2 cellular contexts compared by ENCODE assay signal in genomic region chr7:148699024-148699771, GRCh38.
TF ChIP-seq lines count a peak whose summit lies in the region.

No MANE protein-coding gene starts in this region.

TF ChIP-seq in WTC11, 78 proteins besides CTCF, POLR2A, EP300 and RAD21 (continues in another document):
- TF ChIP-seq ARID4B (CRISPR knock-in tag; IDR thresholded peaks at IDR 0.05; ENCODE audit: borderline replicate concordance) (0 out of 2 replicates have a peak, but pooled peaks have one; percentile 56), HMGA2 (CRISPR knock-in tag; IDR thresholded peaks at IDR 0.05) (no peak), ZNF263 (CRISPR knock-in tag; IDR thresholded peaks at IDR 0.05; ENCODE audit: low read depth) (peak; percentile 41; the same call in 1 of the 2 replicates), ESRRA (CRISPR knock-in tag; IDR thresholded peaks at IDR 0.05; ENCODE audit: borderline replicate concordance) (peak; percentile 51; the same call in 1 of the 2 replicates), JUN (CRISPR knock-in tag; IDR thresholded peaks at IDR 0.05) (no peak; the same call in 1 of the 2 replicates), TEAD1 (CRISPR knock-in tag; IDR thresholded peaks at IDR 0.05) (peak; percentile 56; the same call in 1 of the 2 replicates), GABPB1 (CRISPR knock-in tag; IDR thresholded peaks at IDR 0.05) (peak; percentile 39), ZNF219 (CRISPR knock-in tag; IDR thresholded peaks at IDR 0.05; ENCODE audit: borderline replicate concordance) (peak; percentile 84; the same call in 1 of the 2 replicates), CREM (CRISPR knock-in tag; IDR thresholded peaks at IDR 0.05) (peak; percentile 58; the same call in 1 of the 2 replicates), HMGXB4 (CRISPR knock-in tag; IDR thresholded peaks at IDR 0.05) (peak; percentile 77; the same call in 1 of the 2 replicates), IRF2 (CRISPR knock-in tag; IDR thresholded peaks at IDR 0.05; ENCODE audit: borderline replicate concordance, low read depth) (no peak), MAX (CRISPR knock-in tag; IDR thresholded peaks at IDR 0.05) (peak; percentile 58; the same call in 1 of the 2 replicates), NFE2L1 (CRISPR knock-in tag; IDR thresholded peaks at IDR 0.05) (no peak), PRDM15 (CRISPR knock-in tag; IDR thresholded peaks at IDR 0.05) (0 out of 2 replicates have a peak, but pooled peaks have one; percentile 25), ETV6 (CRISPR knock-in tag; IDR thresholded peaks at IDR 0.05) (peak; percentile 69; the same call in 1 of the 2 replicates), SMAD4 (CRISPR knock-in tag; IDR thresholded peaks at IDR 0.05) (0 out of 2 replicates have a peak, but pooled peaks have one; percentile 45)

TF ChIP-seq in HepG2, 621 proteins besides CTCF, POLR2A, EP300 and RAD21 (continued from another document and continues in another):
- peak; percentile 47; the same call in 1 of the 2 replicates for TF ChIP-seq ZNF556 (CRISPR knock-in tag; IDR thresholded peaks at IDR 0.05; ENCODE audit: borderline replicate concordance)
- peak; percentile 61 for TF ChIP-seq HNF4A (CRISPR knock-in tag; IDR thresholded peaks at IDR 0.05)
- 0 out of 2 replicates have a peak, but pooled peaks have one; percentile 6 for TF ChIP-seq MXD4 (CRISPR knock-in tag; IDR thresholded peaks at IDR 0.05)
- TF ChIP-seq KMT2B (CRISPR knock-in tag; IDR thresholded peaks at IDR 0.05) = peak; percentile 72; the same call in 1 of the 2 replicates
- no peak for TF ChIP-seq GZF1 (CRISPR knock-in tag; IDR thresholded peaks at IDR 0.05)
- TF ChIP-seq XRCC5 (optimal IDR thresholded peaks at IDR 0.05; ENCODE audit: low read length) = peak; percentile 42
- no peak for TF ChIP-seq SYNCRIP (IDR thresholded peaks at IDR 0.05; ENCODE audit: insufficient read depth, low read depth, low read length)
- TF ChIP-seq TAF1 (CRISPR knock-in tag; IDR thresholded peaks at IDR 0.05) = peak; percentile 63
- TF ChIP-seq NKX3-1 (CRISPR knock-in tag; IDR thresholded peaks at IDR 0.05) = no peak
- 0 out of 2 replicates have a peak, but pooled peaks have one; percentile 42 for TF ChIP-seq ZNF589 (CRISPR knock-in tag; conservative IDR thresholded peaks at IDR 0.05)
- TF ChIP-seq ZBED4 (CRISPR knock-in tag; IDR thresholded peaks at IDR 0.05; ENCODE audit: borderline replicate concordance) = peak; percentile 98
- peak; percentile 38 for TF ChIP-seq ERF (CRISPR knock-in tag; IDR thresholded peaks at IDR 0.05)
- no peak; the same call in 1 of the 2 replicates for TF ChIP-seq HBP1 (CRISPR knock-in tag; IDR thresholded peaks at IDR 0.05; ENCODE audit: low read depth)
- TF ChIP-seq GLI4 (CRISPR knock-in tag; IDR thresholded peaks at IDR 0.05; ENCODE audit: borderline replicate concordance) = peak; percentile 48; the same call in 1 of the 2 replicates
- TF ChIP-seq GPBP1L1 (CRISPR knock-in tag; IDR thresholded peaks at IDR 0.05) = no peak
- 0 out of 2 replicates have a peak, but pooled peaks have one; percentile 5 for TF ChIP-seq CBFB (CRISPR knock-in tag; IDR thresholded peaks at IDR 0.05)
- peak; percentile 92 for TF ChIP-seq ZNF709 (CRISPR knock-in tag; IDR thresholded peaks at IDR 0.05)
- 0 out of 2 replicates have a peak, but pooled peaks have one; percentile 36 for TF ChIP-seq SMYD3 (CRISPR knock-in tag; IDR thresholded peaks at IDR 0.05)
- 0 out of 2 replicates have a peak, but pooled peaks have one; percentile 30 for TF ChIP-seq HNRNPL (IDR thresholded peaks at IDR 0.05; ENCODE audit: low read depth, low read length)
- TF ChIP-seq ZFY (CRISPR knock-in tag; IDR thresholded peaks at IDR 0.05) = peak; percentile 92
- TF ChIP-seq IRF1 (CRISPR knock-in tag; IDR thresholded peaks at IDR 0.05; ENCODE audit: low read depth) = peak; percentile 45; the same call in 1 of the 2 replicates
- TF ChIP-seq AGO2 (optimal IDR thresholded peaks at IDR 0.05; ENCODE audit: low read depth, low read length) = peak; percentile 89
- peak; percentile 45 for TF ChIP-seq ZBTB7A (CRISPR knock-in tag; IDR thresholded peaks at IDR 0.05)
- no peak for TF ChIP-seq SMARCC2 (IDR thresholded peaks at IDR 0.05)
- no peak for TF ChIP-seq AKNA (CRISPR knock-in tag; IDR thresholded peaks at IDR 0.05; ENCODE audit: borderline replicate concordance)
- no peak for TF ChIP-seq ELK4 (CRISPR knock-in tag; IDR thresholded peaks at IDR 0.05; ENCODE audit: borderline replicate concordance)
- 0 out of 2 replicates have a peak, but pooled peaks have one; percentile 59 for TF ChIP-seq NFAT5 (CRISPR knock-in tag; IDR thresholded peaks at IDR 0.05)
- TF ChIP-seq ARNT2 (CRISPR knock-in tag; IDR thresholded peaks at IDR 0.05; ENCODE audit: low read depth) = peak; percentile 26; the same call in 1 of the 2 replicates
- peak; percentile 70 for TF ChIP-seq MAX (IDR thresholded peaks at IDR 0.05)
